ENCODE assay signal across 18 cellular contexts in genomic region chr4:48767530-48767929, GRCh38. TPM values are rescaled to one million over a fixed set of nuclear protein-coding genes. Genes with fewer than 3 reads are reported as not detected.
A peak's percentile ranks its signal among the peaks of the same experiment; 100 is the strongest.
DNase-seq lines count a peak whose midpoint lies in the region; ATAC-seq and TF ChIP-seq lines count a peak whose summit lies in the region.
"Had no signal": no experiment of that assay in that cellular context is flagged by ENCODE, and none has a peak within 500 bp of the region (broad histone marks: within the 10 kb centered on the region; RNA-seq: fewer than 3 reads in every experiment).

No MANE protein-coding gene starts in this region.

- peaks cover 1% of the 10 kb centered on the region for H3K9me3 Mint-ChIP-seq in activated CD4-positive, alpha-beta T cell treated with anti-CD3 and anti-CD28 coated beads for 36 hours (ENCODE audit: low read depth)
- peaks cover 0 to 11% (median 4%) of the 10 kb centered on the region in 7 donors for H3K9me3 Mint-ChIP-seq in CD14-positive monocyte
- no peaks in the 10 kb centered on the region for H3K9me3 Mint-ChIP-seq in WTC11
- no peaks in the 10 kb centered on the region for H3K9me3 Mint-ChIP-seq in natural killer cell
- peaks cover 10% of the 10 kb centered on the region for H3K9me3 Mint-ChIP-seq in type B pancreatic cell

- intact Hi-C loops in activated CD4-positive, alpha-beta T cell treated with anti-CD3 and anti-CD28 coated beads for 36 hours (cut with DNase I, micrococcal nuclease): no loop called here
- intact Hi-C loops in CD14-positive monocyte (cut with micrococcal nuclease) (no loop called here), natural killer cell (cut with micrococcal nuclease) (no loop called here)

- TF ChIP-seq CTCF in CD14-positive monocyte (IDR thresholded peaks at IDR 0.05) (peak; percentile 3), WTC11 (IDR thresholded peaks at IDR 0.05) (no peak), natural killer cell (IDR thresholded peaks at IDR 0.05) (no peak), type B pancreatic cell (conservative IDR thresholded peaks at IDR 0.05) (no peak)

- no peak overlapping the region for H3K4me3 Mint-ChIP-seq in activated CD4-positive, alpha-beta T cell treated with anti-CD3 and anti-CD28 coated beads for 36 hours
- H3K4me3 Mint-ChIP-seq in CD14-positive monocyte (no peak overlapping the region), WTC11 (no peak overlapping the region), natural killer cell (no peak overlapping the region), type B pancreatic cell (no peak overlapping the region)

- peak; percentile 59 for ATAC-seq in activated CD4-positive, alpha-beta T cell treated with anti-CD3 and anti-CD28 coated beads for 36 hours
- no peak for ATAC-seq in WTC11
- no peak for ATAC-seq in natural killer cell
- ATAC-seq: PC-3 had no signal

- CTCF ChIA-PET in activated CD4-positive, alpha-beta T cell treated with anti-CD3 and anti-CD28 coated beads for 36 hours (lab: Charles Lee): no interaction called here
- CTCF ChIA-PET in WTC11 (lab: Charles Lee): interaction anchor here (0.5 to 0.9 kb wide), 2 partner anchors 189 kb away, joined by 3 read pairs; no protein-coding TSS in a partner anchor

- H3K27ac Mint-ChIP-seq in activated CD4-positive, alpha-beta T cell treated with anti-CD3 and anti-CD28 coated beads for 36 hours: no peak overlapping the region
- H3K27ac Mint-ChIP-seq in CD14-positive monocyte (peak overlapping the region in 1 of 7 donors; percentile 0), WTC11 (0 out of 2 replicates have a peak overlapping the region, but pooled peaks have one; percentile 14), natural killer cell (peak overlapping the region; percentile 23 to 51), type B pancreatic cell (no peak overlapping the region)

- peaks cover 22% of the 10 kb centered on the region for H3K36me3 Mint-ChIP-seq in activated CD4-positive, alpha-beta T cell treated with anti-CD3 and anti-CD28 coated beads for 36 hours (ENCODE audit: low read depth)
- H3K36me3 Mint-ChIP-seq in CD14-positive monocyte: peaks cover 8 to 17% of the 10 kb centered on the region in 2 donors
- H3K36me3 Mint-ChIP-seq in WTC11: no peaks in the 10 kb centered on the region
- no peaks in the 10 kb centered on the region for H3K36me3 Mint-ChIP-seq in natural killer cell
- peaks cover 20% of the 10 kb centered on the region for H3K36me3 Mint-ChIP-seq in type B pancreatic cell

- POLR2A ChIA-PET in activated CD4-positive, alpha-beta T cell treated with anti-CD3 and anti-CD28 coated beads for 36 hours (lab: Charles Lee): no interaction called here
- POLR2A ChIA-PET in WTC11 (lab: Charles Lee): no interaction called here

- H3K4me1 Mint-ChIP-seq in activated CD4-positive, alpha-beta T cell treated with anti-CD3 and anti-CD28 coated beads for 36 hours: peaks cover 57% of the 10 kb centered on the region
- H3K4me1 Mint-ChIP-seq in CD14-positive monocyte (peaks cover 26% of the 10 kb centered on the region), WTC11 (peaks cover 18% of the 10 kb centered on the region), natural killer cell (peaks cover 65 to 66% of the 10 kb centered on the region in 2 donors), type B pancreatic cell (ENCODE audit: unreplicated experiment) (peaks cover 8% of the 10 kb centered on the region)

- H3K27me3 Mint-ChIP-seq in activated CD4-positive, alpha-beta T cell treated with anti-CD3 and anti-CD28 coated beads for 36 hours: no peaks in the 10 kb centered on the region
- no peaks in the 10 kb centered on the region for H3K27me3 Mint-ChIP-seq in CD14-positive monocyte (ENCODE audit: low read depth in 3 of 3)
- no peaks in the 10 kb centered on the region for H3K27me3 Mint-ChIP-seq in WTC11 (ENCODE audit: low read depth)
- no peaks in the 10 kb centered on the region for H3K27me3 Mint-ChIP-seq in natural killer cell (ENCODE audit: low read depth in 2 of 2)
- no peaks in the 10 kb centered on the region for H3K27me3 Mint-ChIP-seq in type B pancreatic cell

- peak; percentile 13 for DNase-seq in activated CD4-positive, alpha-beta T cell treated with anti-CD3 and anti-CD28 coated beads for 36 hours
- DNase-seq in activated CD4-positive, alpha-beta T cell treated with anti-CD3 and anti-CD28 coated beads for 48 hours: no peak
- no peak for DNase-seq in CD14-positive monocyte (ENCODE audit: low spot score)
- DNase-seq in WTC11 (ENCODE audit: low spot score): no peak
- DNase-seq in natural killer cell: no peak
- DNase-seq in COR-L47 (lab: John Stamatoyannopoulos, UW): no peak
- no peak for DNase-seq in type B pancreatic cell (ENCODE audit: extremely low spot score, unreplicated experiment)
- no peak for DNase-seq in activated CD4-positive, CD25-positive, alpha-beta regulatory T cell (lab: John Stamatoyannopoulos, UW)
- DNase-seq: DMS153, GDM1, GM23248, HCEC 1CT, IMR-90, NCI-H1417, NCI-H187, NCI-H2107, NCI-H524, PC-3 had no signal

TF ChIP-seq in WTC11, 78 proteins besides CTCF, POLR2A, EP300 and RAD21:
- TF ChIP-seq ZNF232 (CRISPR knock-in tag; IDR thresholded peaks at IDR 0.05) (no peak), ZNF671 (CRISPR knock-in tag; IDR thresholded peaks at IDR 0.05) (no peak), ZNF423 (CRISPR knock-in tag; IDR thresholded peaks at IDR 0.05) (no peak), NFE2L1 (CRISPR knock-in tag; IDR thresholded peaks at IDR 0.05) (no peak), RORB (CRISPR knock-in tag; IDR thresholded peaks at IDR 0.05) (no peak), FOXP1 (CRISPR knock-in tag; IDR thresholded peaks at IDR 0.05; ENCODE audit: borderline replicate concordance) (no peak), ZNF263 (CRISPR knock-in tag; IDR thresholded peaks at IDR 0.05; ENCODE audit: low read depth) (no peak), NR1H2 (CRISPR knock-in tag; IDR thresholded peaks at IDR 0.05) (no peak), NFATC4 (CRISPR knock-in tag; IDR thresholded peaks at IDR 0.05) (no peak)
- TF ChIP-seq, protein P1, sequence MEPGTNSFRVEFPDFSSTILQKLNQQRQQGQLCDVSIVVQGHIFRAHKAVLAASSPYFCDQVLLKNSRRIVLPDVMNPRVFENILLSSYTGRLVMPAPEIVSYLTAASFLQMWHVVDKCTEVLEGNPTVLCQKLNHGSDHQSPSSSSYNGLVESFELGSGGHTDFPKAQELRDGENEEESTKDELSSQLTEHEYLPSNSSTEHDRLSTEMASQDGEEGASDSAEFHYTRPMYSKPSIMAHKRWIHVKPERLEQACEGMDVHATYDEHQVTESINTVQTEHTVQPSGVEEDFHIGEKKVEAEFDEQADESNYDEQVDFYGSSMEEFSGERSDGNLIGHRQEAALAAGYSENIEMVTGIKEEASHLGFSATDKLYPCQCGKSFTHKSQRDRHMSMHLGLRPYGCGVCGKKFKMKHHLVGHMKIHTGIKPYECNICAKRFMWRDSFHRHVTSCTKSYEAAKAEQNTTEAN (CRISPR knock-in tag; IDR thresholded peaks at IDR 0.05): no peak

RNA-seq across cellular contexts. Expression of gene FRYL, which starts 12.5 kb away (rescaled TPM):
- total RNA-seq in activated CD4-positive, alpha-beta T cell treated with anti-CD3 and anti-CD28 coated beads for 36 hours: 10 to 100 TPM; 67.9 to 69.8 TPM
- polyA plus RNA-seq in CD14-positive monocyte: 10 to 100 TPM; 10.8 to 14.4 TPM
- total RNA-seq in WTC11 (2021): 33.1 to 38.7 TPM (median 36.9 TPM) in 3 replicates
- total RNA-seq in natural killer cell: 100 to 1,000 TPM; 143 to 181 (median 146) TPM
- total RNA-seq in type B pancreatic cell (ENCODE audit: low replicate concordance): 43.1 and 50.0 TPM in 2 replicates

Comparison
In these comparisons a context has a peak if more than half of its experiments do, and no peak if none do; other contexts are left out.
1. H3K27ac Mint-ChIP-seq: peak in WTC11 (single experiment) and natural killer cell (2 of 2); none in activated CD4-positive, alpha-beta T cell treated with anti-CD3 and anti-CD28 coated beads for 36 hours (single experiment) and type B pancreatic cell (single experiment).